Comparison of ENCODE assay signal across 8 cellular contexts in the genomic region with DNA sequence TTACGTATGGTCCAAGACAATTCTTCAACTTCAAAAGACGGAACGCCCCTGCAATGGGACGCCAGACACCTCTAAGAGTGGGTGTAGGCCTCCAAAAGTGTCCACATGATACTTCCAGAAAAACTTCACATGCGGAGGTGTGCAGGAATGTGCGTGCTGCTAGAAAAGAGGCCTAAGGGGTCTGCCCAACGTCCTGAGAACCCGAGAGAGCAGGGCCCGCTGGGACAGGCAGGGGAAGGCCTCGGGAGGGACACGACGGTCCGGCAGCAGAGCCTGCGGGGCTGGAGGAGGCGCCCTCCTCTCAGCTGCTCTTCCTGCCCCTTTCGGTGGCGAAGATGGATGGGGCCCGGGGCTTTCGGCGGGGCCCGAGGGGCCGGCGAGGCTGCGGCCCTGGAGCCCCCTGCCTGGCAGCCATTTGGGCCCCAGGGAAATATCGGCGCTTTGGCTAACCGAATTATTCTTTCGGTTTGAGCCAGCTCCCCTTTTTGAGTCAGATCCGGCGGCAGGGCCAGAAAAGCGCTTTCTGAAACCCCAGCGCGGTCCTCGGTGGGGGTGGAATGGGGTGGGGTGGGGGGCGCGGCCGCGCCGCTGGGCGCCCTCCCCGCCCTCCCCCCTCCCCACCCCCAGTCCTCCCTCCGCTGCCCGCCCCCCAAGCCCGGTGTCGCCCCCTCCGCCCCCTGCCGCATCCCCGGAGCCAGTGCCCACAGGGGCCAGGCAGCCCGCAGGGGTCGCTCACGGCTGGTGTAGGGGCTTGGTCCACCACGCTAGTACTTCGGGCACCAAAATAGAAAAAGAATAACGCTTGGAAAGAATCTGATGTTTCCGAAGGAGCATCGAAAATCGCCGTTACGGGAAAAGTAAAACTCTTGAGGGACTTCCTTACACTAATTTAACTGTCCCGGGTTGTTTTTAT. TPM values are rescaled to one million over a fixed set of nuclear protein-coding genes. Genes with fewer than 3 reads are reported as not detected.
DNase-seq lines count a peak whose midpoint lies in the region; ATAC-seq, FAIRE-seq and TF ChIP-seq lines count a peak whose summit lies in the region.

No MANE protein-coding gene starts in this region.

- no peaks in the 10 kb centered on the region for H4K20me1 ChIP-seq in DOHH2 (ENCODE audit: control insufficient read depth, insufficient read depth, low read depth, low read length)

- H3K27ac ChIP-seq in DOHH2 (ENCODE audit: low read depth, low read length) (no peak overlapping the region), esophagus muscularis mucosa (replicated peaks in 1 of 4) (peak overlapping the region; percentile 93 to 100 (median 98)), pancreas (peak overlapping the region in 2 of 4 donors; percentile 48 to 55), aorta (ENCODE audit: low read depth in 1 of 2, low read length in 2 of 2) (peak overlapping the region; percentile 87)

- no peaks in the 10 kb centered on the region for H3K9me3 ChIP-seq in DOHH2 (ENCODE audit: control insufficient read depth, insufficient read depth, low read length)
- no peaks in the 10 kb centered on the region for H3K9me3 ChIP-seq in esophagus muscularis mucosa
- no peaks in the 10 kb centered on the region for H3K9me3 ChIP-seq in pancreas
- no peaks in the 10 kb centered on the region for H3K9me3 ChIP-seq in aorta (ENCODE audit: control insufficient read depth, low read length)

- no peak for FAIRE-seq in pancreas (lab: Jason Lieb, UNC)

- intact Hi-C loops in esophagus muscularis mucosa (cut with DNase I): loop anchor here (2.0 kb wide), 1 partner anchor 27 kb away; no protein-coding TSS in a partner anchor
- intact Hi-C loops in pancreas (cut with DNase I): no loop called here
- intact Hi-C loops in aorta (cut with DNase I): no loop called here

- H3K4me1 ChIP-seq in DOHH2 (ENCODE audit: control insufficient read depth, low read length) (peaks cover 5% of the 10 kb centered on the region; the same call in 1 of the 2 replicates), esophagus muscularis mucosa (peaks cover 44 to 58% (median 52%) of the 10 kb centered on the region in 4 donors), pancreas (peaks cover 0 to 9% (median 3%) of the 10 kb centered on the region in 3 donors), aorta (ENCODE audit: control insufficient read depth in 1 of 2, insufficient read depth in 2 of 2, low read length in 2 of 2) (peaks cover 0 to under 1% of the 10 kb centered on the region in 2 donors)

- WGBS in esophagus muscularis mucosa: 19% methylated on average over 21 of the region's 60 CpGs
- WGBS in pancreas, 2 donors: 28 to 30% methylated on average over 52 to 58 of the region's 60 CpGs
- WGBS in aorta, 2 donors: 12 to 20% methylated on average over 35 to 60 of the region's 60 CpGs

- no peak for TF ChIP-seq CTCF in DOHH2 (IDR thresholded peaks at IDR 0.05; ENCODE audit: low read depth, low read length, poor library complexity, severe bottlenecking)
- peak; percentile 38 to 59 (median 42) for TF ChIP-seq CTCF in esophagus muscularis mucosa (IDR thresholded peaks at IDR 0.05)
- no peak for TF ChIP-seq CTCF in pancreas (IDR thresholded peaks at IDR 0.05)

- ATAC-seq in HG02852 (IDR thresholded peaks at IDR 0.05; ENCODE audit: unreplicated experiment) (peak; percentile 33), pancreas (peak in 2 of 4 donors; percentile 5 to 11), aorta (ENCODE audit: low FRiP score) (peak; percentile 5), HG03520 (IDR thresholded peaks at IDR 0.05; ENCODE audit: unreplicated experiment) (no peak)

- H3K4me3 Mint-ChIP-seq in activated CD4-positive, alpha-beta memory T cell treated with anti-CD3 and anti-CD28 coated beads, Interleukin-2, amount 10 ng/mL, durations not matched to agents 7 days and 5 days: peak overlapping the region; percentile 70

- H3K27me3 ChIP-seq in DOHH2 (ENCODE audit: control insufficient read depth, low read length) (peaks cover 89% of the 10 kb centered on the region), esophagus muscularis mucosa (no peaks in the 10 kb centered on the region), pancreas (no peaks in the 10 kb centered on the region), aorta (ENCODE audit: control insufficient read depth in 1 of 2, insufficient read depth in 2 of 2, low read length in 1 of 2) (no peaks in the 10 kb centered on the region)

- CTCF ChIA-PET in activated CD4-positive, alpha-beta memory T cell treated with anti-CD3 and anti-CD28 coated beads, Interleukin-2, amount 10 ng/mL, durations not matched to agents 7 days and 5 days (lab: Charles Lee): interaction anchor here (1.0 to 2.6 kb wide), 5 partner anchors 11 to 260 kb away, joined by 3 to 31 read pairs (median 3); a partner anchor contains a TSS

- TF ChIP-seq POLR2A in esophagus muscularis mucosa (IDR thresholded peaks at IDR 0.05; ENCODE audit: low read depth): no peak

- no peaks in the 10 kb centered on the region for H3K36me3 ChIP-seq in DOHH2 (ENCODE audit: control insufficient read depth, low read length)
- H3K36me3 ChIP-seq in esophagus muscularis mucosa: no peaks in the 10 kb centered on the region
- no peaks in the 10 kb centered on the region for H3K36me3 ChIP-seq in pancreas
- H3K36me3 ChIP-seq in aorta (ENCODE audit: control insufficient read depth in 1 of 2, insufficient read depth in 2 of 2, low read length in 1 of 2): no peaks in the 10 kb centered on the region

- H3F3A ChIP-seq in DOHH2 (ENCODE audit: control insufficient read depth, insufficient read depth): no peaks in the 10 kb centered on the region

- POLR2A ChIA-PET in activated CD4-positive, alpha-beta memory T cell treated with anti-CD3 and anti-CD28 coated beads, Interleukin-2, amount 10 ng/mL, durations not matched to agents 7 days and 5 days (lab: Charles Lee): interaction anchor here (0.7 to 9.8 kb wide), 14 partner anchors 9 to 319 kb away, joined by 3 to 221 read pairs (median 4); a partner anchor contains a TSS

- peaks cover 94% of the 10 kb centered on the region for H3K4me1 Mint-ChIP-seq in activated CD4-positive, alpha-beta memory T cell treated with anti-CD3 and anti-CD28 coated beads, Interleukin-2, amount 10 ng/mL, durations not matched to agents 7 days and 5 days

- peak overlapping the region; percentile 20; the same call in 1 of the 2 replicates for H3K4me3 ChIP-seq in DOHH2 (ENCODE audit: low read length)
- peak overlapping the region; percentile 61 to 77 (median 74) for H3K4me3 ChIP-seq in esophagus muscularis mucosa
- peak overlapping the region; percentile 6 to 40 (median 22) for H3K4me3 ChIP-seq in pancreas
- H3K4me3 ChIP-seq in aorta (ENCODE audit: low read length in 2 of 2): peak overlapping the region; percentile 36 to 37

- peak overlapping the region; percentile 80 for H3K27ac Mint-ChIP-seq in activated CD4-positive, alpha-beta memory T cell treated with anti-CD3 and anti-CD28 coated beads, Interleukin-2, amount 10 ng/mL, durations not matched to agents 7 days and 5 days

- no peaks in the 10 kb centered on the region for H3K9me3 Mint-ChIP-seq in activated CD4-positive, alpha-beta memory T cell treated with anti-CD3 and anti-CD28 coated beads, Interleukin-2, amount 10 ng/mL, durations not matched to agents 7 days and 5 days

- no peaks in the 10 kb centered on the region for H3K79me2 ChIP-seq in DOHH2 (ENCODE audit: control insufficient read depth, low read length)

- no peaks in the 10 kb centered on the region for H3K36me3 Mint-ChIP-seq in activated CD4-positive, alpha-beta memory T cell treated with anti-CD3 and anti-CD28 coated beads, Interleukin-2, amount 10 ng/mL, durations not matched to agents 7 days and 5 days (ENCODE audit: low read depth)

- H3K27me3 Mint-ChIP-seq in activated CD4-positive, alpha-beta memory T cell treated with anti-CD3 and anti-CD28 coated beads, Interleukin-2, amount 10 ng/mL, durations not matched to agents 7 days and 5 days: peaks cover 7% of the 10 kb centered on the region

- H3K4me2 ChIP-seq in DOHH2 (ENCODE audit: low read length): peak overlapping the region; percentile 40; the same call in 1 of the 2 replicates

- DNase-seq in activated CD4-positive, alpha-beta memory T cell treated with anti-CD3 and anti-CD28 coated beads, Interleukin-2, amount 10 ng/mL, durations not matched to agents 7 days and 5 days: peak; percentile 77
- DNase-seq in esophagus muscularis mucosa (ENCODE audit: extremely low spot score) (no peak), pancreas (no peak), aorta (peak; percentile 73 to 87), CD1c-positive myeloid dendritic cell (ENCODE audit: extremely low spot score) (no peak)

- no peaks in the 10 kb centered on the region for H3K9me2 ChIP-seq in DOHH2 (replicated peaks; ENCODE audit: control insufficient read depth, low read length)

- no peak for TF ChIP-seq EP300 in esophagus muscularis mucosa (IDR thresholded peaks at IDR 0.05)

RNA-seq across cellular contexts. Expression of a gene that starts 9.2 kb away (rescaled TPM):
- total RNA-seq in activated CD4-positive, alpha-beta memory T cell treated with anti-CD3 and anti-CD28 coated beads, Interleukin-2, amount 10 ng/mL, durations not matched to agents 7 days and 5 days: 10 to 100 TPM; 80.0 to 86.8 TPM
- total RNA-seq in esophagus muscularis mucosa: 100 to 1,000 TPM in 1 of 4 donors, 10 to 100 TPM in 3; 26.2 to 238 (median 70.7) TPM
- 10 to 100 TPM in 1 of 6 donors, 1 to 10 TPM in 5; 3.3 to 12.0 (median 4.2) TPM for total RNA-seq in pancreas
- polyA plus RNA-seq in pancreas: 10 to 100 TPM; 13.7 to 20.7 TPM
- 100 to 1,000 TPM; 107 to 257 TPM for total RNA-seq in aorta
- polyA plus RNA-seq in aorta: 100 to 1,000 TPM in 1 of 2 donors, 10 to 100 TPM in 1; 51.5 to 264 TPM

RNA-seq across cellular contexts. Expression of a gene that starts 22.2 kb away (rescaled TPM):
- total RNA-seq in activated CD4-positive, alpha-beta memory T cell treated with anti-CD3 and anti-CD28 coated beads, Interleukin-2, amount 10 ng/mL, durations not matched to agents 7 days and 5 days: 1 to 10 TPM in 1 of 2 experiments, under 1 TPM in 1; 0.78 to 1.0 TPM
- total RNA-seq in esophagus muscularis mucosa: not detected
- total RNA-seq in pancreas: 10 to 100 TPM in 5 of 6 donors, 1 to 10 TPM in 1; 8.6 to 30.4 (median 13.5) TPM
- 10 to 100 TPM; 32.4 to 73.5 TPM for polyA plus RNA-seq in pancreas
- total RNA-seq in aorta: under 1 TPM in 1 of 2 donors, not detected in 1; 0.33 TPM
- polyA plus RNA-seq in aorta: under 1 TPM in 1 of 2 donors, not detected in 1; 0.75 TPM

Comparison
In these comparisons a context has a peak if more than half of its experiments do, and no peak if none do; other contexts are left out.
1. H3K4me3 ChIP-seq: peak in every context shown above with its lines; median percentile 74 in esophagus muscularis mucosa; 36 in aorta; 22 in pancreas; 20 in DOHH2.
2. CTCF ChIP-seq: peak in esophagus muscularis mucosa (3 of 3); none in DOHH2 (single experiment) and pancreas (0 of 4).
3. DNase-seq: peak in activated CD4-positive, alpha-beta memory T cell treated with anti-CD3 and anti-CD28 coated beads, Interleukin-2, amount 10 ng/mL, durations not matched to agents 7 days and 5 days (single experiment) and aorta (2 of 2); none in esophagus muscularis mucosa (single experiment), pancreas (0 of 6) and CD1c-positive myeloid dendritic cell (single experiment).
4. RNA of a gene that starts 22.2 kb away (total RNA-seq): 8.6 to 30.4 TPM in pancreas; 0.78 to 1.0 TPM in activated CD4-positive, alpha-beta memory T cell treated with anti-CD3 and anti-CD28 coated beads, Interleukin-2, amount 10 ng/mL, durations not matched to agents 7 days and 5 days, 0.33 TPM in aorta and not detected in esophagus muscularis mucosa; every median in the first group is over 4 times any median in the second.